3 cellular contexts compared by ENCODE assay signal in the genomic region with DNA sequence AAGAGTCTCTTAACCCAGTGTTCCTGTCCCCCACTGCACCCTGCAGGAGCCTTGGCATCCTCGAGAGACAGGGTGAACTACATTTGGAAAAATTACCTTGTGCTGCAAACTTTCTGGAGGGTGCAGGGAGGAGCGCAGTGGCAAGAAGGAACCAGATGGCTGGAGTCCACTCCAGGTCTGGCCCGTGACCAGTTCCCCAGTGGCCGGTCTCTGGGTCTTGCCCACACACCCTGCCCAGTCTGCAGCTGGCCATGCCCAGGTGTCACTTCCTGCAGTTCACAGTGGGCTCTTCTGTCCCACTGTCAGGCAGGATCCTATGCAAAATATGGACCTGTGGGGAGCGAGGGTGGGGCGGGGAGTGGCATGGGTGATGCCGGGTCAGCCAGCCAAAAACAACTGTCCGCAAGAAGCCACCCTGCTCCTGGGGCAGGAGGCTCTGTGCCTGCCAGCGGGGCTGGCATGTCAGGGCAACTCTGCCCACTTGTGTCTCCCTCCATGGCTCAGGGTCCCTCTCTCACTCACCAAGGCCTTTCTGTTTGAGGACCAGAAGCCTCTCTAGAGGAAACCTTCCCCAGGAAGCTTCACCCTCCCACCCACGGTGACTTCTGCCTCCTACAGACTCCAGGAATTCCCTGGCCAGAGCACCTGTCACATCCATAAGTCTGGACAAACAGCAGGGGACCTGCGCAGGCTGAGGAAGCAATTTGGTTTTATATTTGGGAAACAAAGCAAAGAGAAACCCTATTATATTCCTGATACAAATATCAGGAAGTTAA.
TF ChIP-seq lines count a peak whose summit lies in the region.

No MANE protein-coding gene starts in this region.

TF ChIP-seq in A549, 52 proteins besides CTCF, POLR2A, EP300 and RAD21:
- TF ChIP-seq HOXB13 (CRISPR knock-in tag; IDR thresholded peaks at IDR 0.05; ENCODE audit: low read depth), result no peak
- TF ChIP-seq SMC3 (IDR thresholded peaks at IDR 0.05), result no peak
- no peak for TF ChIP-seq KDM5A (IDR thresholded peaks at IDR 0.05)
- TF ChIP-seq ZFP36 (IDR thresholded peaks at IDR 0.05; ENCODE audit: borderline replicate concordance, partially characterized antibody), result no peak
- no peak for TF ChIP-seq HDAC2 (IDR thresholded peaks at IDR 0.05)
- no peak for TF ChIP-seq RARB (CRISPR knock-in tag; IDR thresholded peaks at IDR 0.05)
- no peak for TF ChIP-seq CHD4 (IDR thresholded peaks at IDR 0.05; ENCODE audit: borderline replicate concordance)
- TF ChIP-seq TFCP2L1 (CRISPR knock-in tag; IDR thresholded peaks at IDR 0.05), result no peak
- TF ChIP-seq NFE2L2 (conservative IDR thresholded peaks at IDR 0.05; ENCODE audit: low read length), result no peak
- TF ChIP-seq FOSL2 (IDR thresholded peaks at IDR 0.05), result no peak
- no peak for TF ChIP-seq FOSL2 (CRISPR knock-in tag; IDR thresholded peaks at IDR 0.05)
- no peak for TF ChIP-seq HOXB5 (CRISPR knock-in tag; IDR thresholded peaks at IDR 0.05)
- no peak for TF ChIP-seq ZNF302 (CRISPR knock-in tag; IDR thresholded peaks at IDR 0.05)
- TF ChIP-seq, protein P1, sequence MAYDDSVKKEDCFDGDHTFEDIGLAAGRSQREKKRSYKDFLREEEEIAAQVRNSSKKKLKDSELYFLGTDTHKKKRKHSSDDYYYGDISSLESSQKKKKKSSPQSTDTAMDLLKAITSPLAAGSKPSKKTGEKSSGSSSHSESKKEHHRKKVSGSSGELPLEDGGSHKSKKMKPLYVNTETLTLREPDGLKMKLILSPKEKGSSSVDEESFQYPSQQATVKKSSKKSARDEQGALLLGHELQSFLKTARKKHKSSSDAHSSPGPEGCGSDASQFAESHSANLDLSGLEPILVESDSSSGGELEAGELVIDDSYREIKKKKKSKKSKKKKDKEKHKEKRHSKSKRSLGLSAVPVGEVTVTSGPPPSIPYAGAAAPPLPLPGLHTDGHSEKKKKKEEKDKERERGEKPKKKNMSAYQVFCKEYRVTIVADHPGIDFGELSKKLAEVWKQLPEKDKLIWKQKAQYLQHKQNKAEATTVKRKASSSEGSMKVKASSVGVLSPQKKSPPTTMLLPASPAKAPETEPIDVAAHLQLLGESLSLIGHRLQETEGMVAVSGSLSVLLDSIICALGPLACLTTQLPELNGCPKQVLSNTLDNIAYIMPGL (CRISPR knock-in tag; IDR thresholded peaks at IDR 0.05; ENCODE audit: borderline replicate concordance), result no peak
- TF ChIP-seq, protein P2, sequence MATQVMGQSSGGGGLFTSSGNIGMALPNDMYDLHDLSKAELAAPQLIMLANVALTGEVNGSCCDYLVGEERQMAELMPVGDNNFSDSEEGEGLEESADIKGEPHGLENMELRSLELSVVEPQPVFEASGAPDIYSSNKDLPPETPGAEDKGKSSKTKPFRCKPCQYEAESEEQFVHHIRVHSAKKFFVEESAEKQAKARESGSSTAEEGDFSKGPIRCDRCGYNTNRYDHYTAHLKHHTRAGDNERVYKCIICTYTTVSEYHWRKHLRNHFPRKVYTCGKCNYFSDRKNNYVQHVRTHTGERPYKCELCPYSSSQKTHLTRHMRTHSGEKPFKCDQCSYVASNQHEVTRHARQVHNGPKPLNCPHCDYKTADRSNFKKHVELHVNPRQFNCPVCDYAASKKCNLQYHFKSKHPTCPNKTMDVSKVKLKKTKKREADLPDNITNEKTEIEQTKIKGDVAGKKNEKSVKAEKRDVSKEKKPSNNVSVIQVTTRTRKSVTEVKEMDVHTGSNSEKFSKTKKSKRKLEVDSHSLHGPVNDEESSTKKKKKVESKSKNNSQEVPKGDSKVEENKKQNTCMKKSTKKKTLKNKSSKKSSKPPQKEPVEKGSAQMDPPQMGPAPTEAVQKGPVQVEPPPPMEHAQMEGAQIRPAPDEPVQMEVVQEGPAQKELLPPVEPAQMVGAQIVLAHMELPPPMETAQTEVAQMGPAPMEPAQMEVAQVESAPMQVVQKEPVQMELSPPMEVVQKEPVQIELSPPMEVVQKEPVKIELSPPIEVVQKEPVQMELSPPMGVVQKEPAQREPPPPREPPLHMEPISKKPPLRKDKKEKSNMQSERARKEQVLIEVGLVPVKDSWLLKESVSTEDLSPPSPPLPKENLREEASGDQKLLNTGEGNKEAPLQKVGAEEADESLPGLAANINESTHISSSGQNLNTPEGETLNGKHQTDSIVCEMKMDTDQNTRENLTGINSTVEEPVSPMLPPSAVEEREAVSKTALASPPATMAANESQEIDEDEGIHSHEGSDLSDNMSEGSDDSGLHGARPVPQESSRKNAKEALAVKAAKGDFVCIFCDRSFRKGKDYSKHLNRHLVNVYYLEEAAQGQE (IDR thresholded peaks at IDR 0.05), result no peak
- TF ChIP-seq CEBPB (IDR thresholded peaks at IDR 0.05), result no peak

TF ChIP-seq in K562, 482 proteins besides CTCF, POLR2A, EP300 and RAD21:
- 0 out of 4 replicates have a peak, but pooled peaks of 1 of the 2 experiments have one; percentile 19 for TF ChIP-seq NRF1 (conservative IDR thresholded peaks at IDR 0.05 in 1 of 2, IDR thresholded peaks at IDR 0.05 in 1 of 2)
- TF ChIP-seq, protein P3, sequence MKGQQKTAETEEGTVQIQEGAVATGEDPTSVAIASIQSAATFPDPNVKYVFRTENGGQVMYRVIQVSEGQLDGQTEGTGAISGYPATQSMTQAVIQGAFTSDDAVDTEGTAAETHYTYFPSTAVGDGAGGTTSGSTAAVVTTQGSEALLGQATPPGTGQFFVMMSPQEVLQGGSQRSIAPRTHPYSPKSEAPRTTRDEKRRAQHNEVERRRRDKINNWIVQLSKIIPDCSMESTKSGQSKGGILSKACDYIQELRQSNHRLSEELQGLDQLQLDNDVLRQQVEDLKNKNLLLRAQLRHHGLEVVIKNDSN (CRISPR knock-in tag; IDR thresholded peaks at IDR 0.05), result no peak
- peak; percentile 32; the same call in 1 of the 2 replicates for TF ChIP-seq POLR2G (IDR thresholded peaks at IDR 0.05; ENCODE audit: low read depth, low read length)
TF ChIP-seq in K562: peak in this region for 2.

TF ChIP-seq in SK-N-SH, 30 proteins besides CTCF, POLR2A, EP300 and RAD21:
- TF ChIP-seq, protein P4, sequence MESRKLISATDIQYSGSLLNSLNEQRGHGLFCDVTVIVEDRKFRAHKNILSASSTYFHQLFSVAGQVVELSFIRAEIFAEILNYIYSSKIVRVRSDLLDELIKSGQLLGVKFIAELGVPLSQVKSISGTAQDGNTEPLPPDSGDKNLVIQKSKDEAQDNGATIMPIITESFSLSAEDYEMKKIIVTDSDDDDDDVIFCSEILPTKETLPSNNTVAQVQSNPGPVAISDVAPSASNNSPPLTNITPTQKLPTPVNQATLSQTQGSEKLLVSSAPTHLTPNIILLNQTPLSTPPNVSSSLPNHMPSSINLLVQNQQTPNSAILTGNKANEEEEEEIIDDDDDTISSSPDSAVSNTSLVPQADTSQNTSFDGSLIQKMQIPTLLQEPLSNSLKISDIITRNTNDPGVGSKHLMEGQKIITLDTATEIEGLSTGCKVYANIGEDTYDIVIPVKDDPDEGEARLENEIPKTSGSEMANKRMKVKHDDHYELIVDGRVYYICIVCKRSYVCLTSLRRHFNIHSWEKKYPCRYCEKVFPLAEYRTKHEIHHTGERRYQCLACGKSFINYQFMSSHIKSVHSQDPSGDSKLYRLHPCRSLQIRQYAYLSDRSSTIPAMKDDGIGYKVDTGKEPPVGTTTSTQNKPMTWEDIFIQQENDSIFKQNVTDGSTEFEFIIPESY (IDR thresholded peaks at IDR 0.05; ENCODE audit: borderline replicate concordance, low read depth), result no peak
